19 cellular contexts compared by ENCODE assay signal in the genomic region with DNA sequence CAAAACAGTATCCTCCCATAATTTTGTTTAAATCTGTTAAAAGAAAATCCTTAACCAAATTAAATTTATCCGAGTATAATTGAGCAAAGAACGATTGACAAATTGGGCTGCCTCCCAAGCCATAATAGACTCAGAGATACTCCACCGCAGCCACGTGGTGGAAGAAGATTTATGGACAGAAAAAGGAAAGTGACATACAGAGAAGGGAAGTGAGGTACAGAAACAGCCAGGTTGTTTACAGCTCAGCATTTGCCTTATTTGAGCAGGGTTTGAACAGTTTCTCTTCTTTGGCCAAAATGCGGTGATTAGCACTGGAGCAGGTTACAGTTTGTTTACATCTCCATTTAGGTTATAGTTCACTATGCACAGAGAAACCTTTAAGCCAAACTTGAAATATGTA.
"Had no signal": no experiment of that assay in that cellular context is flagged by ENCODE, and none has a peak within 500 bp of the region (broad histone marks: within the 10 kb centered on the region; RNA-seq: fewer than 3 reads in every experiment).

No MANE protein-coding gene starts in this region.

- DNase-seq: activated CD4-positive, alpha-beta T cell treated with anti-CD3 and anti-CD28 coated beads for 1 hour; activated CD4-positive, alpha-beta T cell treated with anti-CD3 and anti-CD28 coated beads, Interleukin-2, amount 50 U/mL, for 4 hours; activated gamma-delta T cell treated with Interleukin-2 at 50 U/mL for 16 hours; activated naive CD8-positive, alpha-beta T cell treated with anti-CD3 and anti-CD28 coated beads for 36 hours; amygdala; dermis blood vessel endothelial cell; effector memory CD4-positive, alpha-beta T cell; esophagus squamous epithelium; left colon; lower lobe of right lung; nephron progenitor cell; nucleus accumbens; posterior cingulate gyrus; spleen; stimulated activated CD4-positive, alpha-beta T cell treated with anti-CD3 and anti-CD28 coated beads, Interleukin-4, amount 100 ng/mL, for 4 hours; stimulated activated naive B cell treated with anti-CD40 and anti-IgM and Interleukin-4, amounts not matched to agents 10 μg/mL and 1 μg/mL and 100 μg/mL, for 72 hours; T1000; upper lobe of right lung; WERI-Rb-1 had no signal

- ATAC-seq: left colon; lower lobe of right lung; stimulated activated naive B cell treated with anti-CD40 and anti-IgM and Interleukin-4, amounts not matched to agents 10 μg/mL and 1 μg/mL and 100 μg/mL, for 72 hours; upper lobe of right lung had no signal

- H3K9me3 ChIP-seq: esophagus squamous epithelium, lower lobe of right lung, spleen, upper lobe of right lung had no signal

- H3K27ac ChIP-seq: esophagus squamous epithelium, lower lobe of right lung, spleen, upper lobe of right lung, WERI-Rb-1 had no signal

- H3K4me3 ChIP-seq: esophagus squamous epithelium, lower lobe of right lung, spleen, upper lobe of right lung had no signal

- H3K4me1 ChIP-seq: esophagus squamous epithelium, lower lobe of right lung, spleen, upper lobe of right lung had no signal

- H3K36me3 ChIP-seq: esophagus squamous epithelium, lower lobe of right lung, upper lobe of right lung, WERI-Rb-1 had no signal
